Comparison of ENCODE assay signal across 1 cellular context in the genomic region with DNA sequence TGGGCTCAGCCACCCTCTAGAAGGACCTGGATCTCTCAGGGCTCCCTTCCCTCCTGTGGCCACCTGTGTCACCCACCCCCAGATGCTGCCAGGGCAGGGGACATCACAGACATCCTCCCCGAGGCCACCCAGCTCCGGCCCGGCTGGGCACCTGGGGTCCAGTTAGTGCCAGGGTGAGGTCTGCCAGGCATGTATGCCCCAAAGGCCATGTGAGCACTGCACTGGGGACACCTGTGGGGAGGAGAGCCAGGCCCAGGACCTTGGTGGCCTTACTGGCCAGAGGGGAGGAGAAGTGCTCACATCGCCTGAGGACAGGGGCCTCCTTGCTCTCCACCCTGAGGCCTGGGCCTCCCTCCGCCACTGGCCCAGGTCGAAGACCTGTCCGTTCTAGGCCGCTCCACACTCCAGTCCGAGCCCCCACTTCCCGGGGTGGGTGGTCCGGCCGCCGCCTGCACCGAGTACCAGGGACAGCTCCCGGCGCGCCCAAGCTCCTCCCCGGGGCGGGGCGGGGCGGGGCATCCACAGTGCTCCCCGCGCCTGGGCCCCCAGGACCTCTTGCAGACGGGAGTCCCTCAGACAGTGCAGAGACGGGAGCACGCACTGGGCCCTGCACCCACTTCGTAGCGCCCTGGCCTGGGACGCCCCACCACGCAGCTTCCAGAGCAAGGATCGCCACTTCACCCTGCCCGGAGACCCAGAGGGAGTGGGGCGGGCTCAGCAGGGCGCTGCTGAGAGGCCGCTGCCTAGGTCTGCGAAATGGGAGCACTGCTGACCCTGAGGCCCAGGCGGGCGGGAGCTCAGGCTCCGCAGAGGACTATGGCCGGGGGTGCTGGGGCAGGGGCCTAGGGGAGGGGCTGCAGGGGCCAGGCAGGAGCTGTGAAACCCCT.
A peak's percentile ranks its signal among the peaks of the same experiment; 100 is the strongest.
TF ChIP-seq lines count a peak whose summit lies in the region.

No MANE protein-coding gene starts in this region.

TF ChIP-seq in K562, 482 proteins besides CTCF, POLR2A, EP300 and RAD21 (continued from another document and continues in another):
- TF ChIP-seq JUN (IDR thresholded peaks at IDR 0.05; ENCODE audit: borderline replicate concordance, low read depth, low read length) (no peak), JUN (CRISPR knock-in tag; IDR thresholded peaks at IDR 0.05; ENCODE audit: borderline replicate concordance) (0 out of 2 replicates have a peak, but pooled peaks have one; percentile 72), MECOM (CRISPR knock-in tag; IDR thresholded peaks at IDR 0.05) (no peak), NR3C1 (CRISPR knock-in tag; IDR thresholded peaks at IDR 0.05) (peak; percentile 67; the same call in 1 of the 2 replicates), NR4A1 (CRISPR knock-in tag; IDR thresholded peaks at IDR 0.05) (no peak), NR4A1 (tag; IDR thresholded peaks at IDR 0.05) (0 out of 2 replicates have a peak, but pooled peaks have one; percentile 49), TFAM (CRISPR knock-in tag; conservative IDR thresholded peaks at IDR 0.05) (no peak), POLR2AphosphoS5 (IDR thresholded peaks at IDR 0.05; ENCODE audit: control insufficient read depth, insufficient read depth, low read depth, low read length) (no peak), NFATC3 (IDR thresholded peaks at IDR 0.05) (no peak), ZNF134 (CRISPR knock-in tag; conservative IDR thresholded peaks at IDR 0.05) (no peak), ZC3H4 (CRISPR knock-in tag; IDR thresholded peaks at IDR 0.05; ENCODE audit: borderline replicate concordance) (no peak), CBX3 (IDR thresholded peaks at IDR 0.05; ENCODE audit: borderline replicate concordance in 1 of 2, low read length in 2 of 2) (no peak), FOS (IDR thresholded peaks at IDR 0.05; ENCODE audit: extremely low read depth, insufficient read length) (no peak), ZNF583 (CRISPR knock-in tag; IDR thresholded peaks at IDR 0.05) (no peak), STAT5B (CRISPR knock-in tag; IDR thresholded peaks at IDR 0.05) (no peak), ZNF12 (CRISPR knock-in tag; IDR thresholded peaks at IDR 0.05) (0 out of 2 replicates have a peak, but pooled peaks have one; percentile 54), HSF4 (CRISPR knock-in tag; IDR thresholded peaks at IDR 0.05; ENCODE audit: borderline replicate concordance) (no peak), ZBTB1 (CRISPR knock-in tag; IDR thresholded peaks at IDR 0.05; ENCODE audit: borderline replicate concordance, low read depth) (peak; percentile 67; the same call in 1 of the 2 replicates), JUNB (CRISPR knock-in tag; conservative IDR thresholded peaks at IDR 0.05) (no peak), KHSRP (IDR thresholded peaks at IDR 0.05) (no peak), POLR2H (tag; IDR thresholded peaks at IDR 0.05; ENCODE audit: low read depth) (no peak), RB1 (IDR thresholded peaks at IDR 0.05; ENCODE audit: low read depth) (peak; percentile 53; the same call in 1 of the 2 replicates), TGIF2 (CRISPR knock-in tag; IDR thresholded peaks at IDR 0.05) (peak; percentile 93; the same call in 1 of the 2 replicates), SIN3B (IDR thresholded peaks at IDR 0.05; ENCODE audit: low read depth) (no peak), EHMT2 (IDR thresholded peaks at IDR 0.05) (peak; percentile 97), JUND (IDR thresholded peaks at IDR 0.05; ENCODE audit: borderline replicate concordance, low read depth, low read length) (no peak), JUND (tag; IDR thresholded peaks at IDR 0.05; ENCODE audit: borderline replicate concordance, low read depth, low read length) (no peak), ZNF124 (CRISPR knock-in tag; IDR thresholded peaks at IDR 0.05) (no peak), TAL1 (IDR thresholded peaks at IDR 0.05) (no peak), RHOXF2B (CRISPR knock-in tag; conservative IDR thresholded peaks at IDR 0.05) (no peak), SRSF9 (IDR thresholded peaks at IDR 0.05; ENCODE audit: borderline replicate concordance, low read depth, low read length) (no peak), NR2C1 (IDR thresholded peaks at IDR 0.05) (no peak), NR2C1 (tag; IDR thresholded peaks at IDR 0.05) (no peak), ZNF57 (CRISPR knock-in tag; IDR thresholded peaks at IDR 0.05) (no peak), ASH1L (IDR thresholded peaks at IDR 0.05; ENCODE audit: borderline replicate concordance, low read depth, partially characterized antibody) (no peak), SP1 (CRISPR knock-in tag; IDR thresholded peaks at IDR 0.05) (peak; percentile 65), ZBTB17 (CRISPR knock-in tag; IDR thresholded peaks at IDR 0.05) (no peak), RCOR1 (IDR thresholded peaks at IDR 0.05; ENCODE audit: borderline replicate concordance in 1 of 2, low read depth in 2 of 2, low read length in 2 of 2) (peak in 1 of 2 experiments; percentile 9; a peak in 1 of 4 replicates), NRF1 (conservative IDR thresholded peaks at IDR 0.05 in 1 of 2, IDR thresholded peaks at IDR 0.05 in 1 of 2) (peak in 1 of 2 experiments; percentile 34; a peak in 1 of 4 replicates), KAT7 (CRISPR knock-in tag; IDR thresholded peaks at IDR 0.05; ENCODE audit: borderline replicate concordance) (no peak), CBX2 (IDR thresholded peaks at IDR 0.05; ENCODE audit: insufficient read depth, low read length, poor library complexity, severe bottlenecking) (no peak), HNRNPUL1 (IDR thresholded peaks at IDR 0.05; ENCODE audit: low read length) (no peak), ZNF232 (CRISPR knock-in tag; IDR thresholded peaks at IDR 0.05) (no peak), ZBTB7A (IDR thresholded peaks at IDR 0.05; ENCODE audit: borderline replicate concordance, control insufficient read depth, low read depth, low read length) (peak; percentile 67; the same call in 1 of the 2 replicates), HNRNPLL (IDR thresholded peaks at IDR 0.05; ENCODE audit: low read depth, low read length, poor library complexity, severe bottlenecking) (no peak), KLF16 (IDR thresholded peaks at IDR 0.05) (no peak), FOXA3 (CRISPR knock-in tag; conservative IDR thresholded peaks at IDR 0.05 in 1 of 2, IDR thresholded peaks at IDR 0.05 in 1 of 2) (peak in 1 of 2 experiments; percentile 63; a peak in 1 of 4 replicates), MAFG (tag; conservative IDR thresholded peaks at IDR 0.05) (no peak)
- TF ChIP-seq, protein P1, sequence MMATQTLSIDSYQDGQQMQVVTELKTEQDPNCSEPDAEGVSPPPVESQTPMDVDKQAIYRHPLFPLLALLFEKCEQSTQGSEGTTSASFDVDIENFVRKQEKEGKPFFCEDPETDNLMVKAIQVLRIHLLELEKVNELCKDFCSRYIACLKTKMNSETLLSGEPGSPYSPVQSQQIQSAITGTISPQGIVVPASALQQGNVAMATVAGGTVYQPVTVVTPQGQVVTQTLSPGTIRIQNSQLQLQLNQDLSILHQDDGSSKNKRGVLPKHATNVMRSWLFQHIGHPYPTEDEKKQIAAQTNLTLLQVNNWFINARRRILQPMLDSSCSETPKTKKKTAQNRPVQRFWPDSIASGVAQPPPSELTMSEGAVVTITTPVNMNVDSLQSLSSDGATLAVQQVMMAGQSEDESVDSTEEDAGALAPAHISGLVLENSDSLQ (IDR thresholded peaks at IDR 0.05), result no peak
- TF ChIP-seq, protein P2, sequence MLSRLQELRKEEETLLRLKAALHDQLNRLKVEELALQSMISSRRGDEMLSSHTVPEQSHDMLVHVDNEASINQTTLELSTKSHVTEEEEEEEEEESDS (CRISPR knock-in tag; IDR thresholded peaks at IDR 0.05), result no peak
- TF ChIP-seq, protein P3, sequence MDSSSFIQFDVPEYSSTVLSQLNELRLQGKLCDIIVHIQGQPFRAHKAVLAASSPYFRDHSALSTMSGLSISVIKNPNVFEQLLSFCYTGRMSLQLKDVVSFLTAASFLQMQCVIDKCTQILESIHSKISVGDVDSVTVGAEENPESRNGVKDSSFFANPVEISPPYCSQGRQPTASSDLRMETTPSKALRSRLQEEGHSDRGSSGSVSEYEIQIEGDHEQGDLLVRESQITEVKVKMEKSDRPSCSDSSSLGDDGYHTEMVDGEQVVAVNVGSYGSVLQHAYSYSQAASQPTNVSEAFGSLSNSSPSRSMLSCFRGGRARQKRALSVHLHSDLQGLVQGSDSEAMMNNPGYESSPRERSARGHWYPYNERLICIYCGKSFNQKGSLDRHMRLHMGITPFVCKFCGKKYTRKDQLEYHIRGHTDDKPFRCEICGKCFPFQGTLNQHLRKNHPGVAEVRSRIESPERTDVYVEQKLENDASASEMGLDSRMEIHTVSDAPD (CRISPR knock-in tag; IDR thresholded peaks at IDR 0.05), result no peak
- TF ChIP-seq, protein P4, sequence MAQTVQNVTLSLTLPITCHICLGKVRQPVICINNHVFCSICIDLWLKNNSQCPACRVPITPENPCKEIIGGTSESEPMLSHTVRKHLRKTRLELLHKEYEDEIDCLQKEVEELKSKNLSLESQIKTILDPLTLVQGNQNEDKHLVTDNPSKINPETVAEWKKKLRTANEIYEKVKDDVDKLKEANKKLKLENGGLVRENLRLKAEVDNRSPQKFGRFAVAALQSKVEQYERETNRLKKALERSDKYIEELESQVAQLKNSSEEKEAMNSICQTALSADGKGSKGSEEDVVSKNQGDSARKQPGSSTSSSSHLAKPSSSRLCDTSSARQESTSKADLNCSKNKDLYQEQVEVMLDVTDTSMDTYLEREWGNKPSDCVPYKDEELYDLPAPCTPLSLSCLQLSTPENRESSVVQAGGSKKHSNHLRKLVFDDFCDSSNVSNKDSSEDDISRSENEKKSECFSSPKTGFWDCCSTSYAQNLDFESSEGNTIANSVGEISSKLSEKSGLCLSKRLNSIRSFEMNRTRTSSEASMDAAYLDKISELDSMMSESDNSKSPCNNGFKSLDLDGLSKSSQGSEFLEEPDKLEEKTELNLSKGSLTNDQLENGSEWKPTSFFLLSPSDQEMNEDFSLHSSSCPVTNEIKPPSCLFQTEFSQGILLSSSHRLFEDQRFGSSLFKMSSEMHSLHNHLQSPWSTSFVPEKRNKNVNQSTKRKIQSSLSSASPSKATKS (CRISPR knock-in tag; IDR thresholded peaks at IDR 0.05), result no peak
- TF ChIP-seq, protein P5, sequence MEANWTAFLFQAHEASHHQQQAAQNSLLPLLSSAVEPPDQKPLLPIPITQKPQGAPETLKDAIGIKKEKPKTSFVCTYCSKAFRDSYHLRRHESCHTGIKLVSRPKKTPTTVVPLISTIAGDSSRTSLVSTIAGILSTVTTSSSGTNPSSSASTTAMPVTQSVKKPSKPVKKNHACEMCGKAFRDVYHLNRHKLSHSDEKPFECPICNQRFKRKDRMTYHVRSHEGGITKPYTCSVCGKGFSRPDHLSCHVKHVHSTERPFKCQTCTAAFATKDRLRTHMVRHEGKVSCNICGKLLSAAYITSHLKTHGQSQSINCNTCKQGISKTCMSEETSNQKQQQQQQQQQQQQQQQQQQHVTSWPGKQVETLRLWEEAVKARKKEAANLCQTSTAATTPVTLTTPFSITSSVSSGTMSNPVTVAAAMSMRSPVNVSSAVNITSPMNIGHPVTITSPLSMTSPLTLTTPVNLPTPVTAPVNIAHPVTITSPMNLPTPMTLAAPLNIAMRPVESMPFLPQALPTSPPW (CRISPR knock-in tag; IDR thresholded peaks at IDR 0.05), result no peak
- TF ChIP-seq, protein P6, sequence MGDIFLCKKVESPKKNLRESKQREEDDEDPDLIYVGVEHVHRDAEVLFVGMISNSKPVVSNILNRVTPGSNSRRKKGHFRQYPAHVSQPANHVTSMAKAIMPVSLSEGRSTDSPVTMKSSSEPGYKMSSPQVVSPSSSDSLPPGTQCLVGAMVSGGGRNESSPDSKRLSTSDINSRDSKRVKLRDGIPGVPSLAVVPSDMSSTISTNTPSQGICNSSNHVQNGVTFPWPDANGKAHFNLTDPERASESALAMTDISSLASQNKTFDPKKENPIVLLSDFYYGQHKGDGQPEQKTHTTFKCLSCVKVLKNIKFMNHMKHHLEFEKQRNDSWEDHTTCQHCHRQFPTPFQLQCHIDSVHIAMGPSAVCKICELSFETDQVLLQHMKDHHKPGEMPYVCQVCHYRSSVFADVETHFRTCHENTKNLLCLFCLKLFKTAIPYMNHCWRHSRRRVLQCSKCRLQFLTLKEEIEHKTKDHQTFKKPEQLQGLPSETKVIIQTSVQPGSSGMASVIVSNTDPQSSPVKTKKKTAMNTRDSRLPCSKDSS (IDR thresholded peaks at IDR 0.05; ENCODE audit: low read depth, partially characterized antibody), result no peak
- TF ChIP-seq, protein P7, sequence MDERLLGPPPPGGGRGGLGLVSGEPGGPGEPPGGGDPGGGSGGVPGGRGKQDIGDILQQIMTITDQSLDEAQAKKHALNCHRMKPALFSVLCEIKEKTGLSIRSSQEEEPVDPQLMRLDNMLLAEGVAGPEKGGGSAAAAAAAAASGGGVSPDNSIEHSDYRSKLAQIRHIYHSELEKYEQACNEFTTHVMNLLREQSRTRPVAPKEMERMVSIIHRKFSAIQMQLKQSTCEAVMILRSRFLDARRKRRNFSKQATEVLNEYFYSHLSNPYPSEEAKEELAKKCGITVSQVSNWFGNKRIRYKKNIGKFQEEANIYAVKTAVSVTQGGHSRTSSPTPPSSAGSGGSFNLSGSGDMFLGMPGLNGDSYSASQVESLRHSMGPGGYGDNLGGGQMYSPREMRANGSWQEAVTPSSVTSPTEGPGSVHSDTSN (CRISPR knock-in tag; IDR thresholded peaks at IDR 0.05; ENCODE audit: low read depth), result no peak
- TF ChIP-seq, protein P7 (tag; conservative IDR thresholded peaks at IDR 0.05; ENCODE audit: low read depth), result no peak
- TF ChIP-seq, protein P8, sequence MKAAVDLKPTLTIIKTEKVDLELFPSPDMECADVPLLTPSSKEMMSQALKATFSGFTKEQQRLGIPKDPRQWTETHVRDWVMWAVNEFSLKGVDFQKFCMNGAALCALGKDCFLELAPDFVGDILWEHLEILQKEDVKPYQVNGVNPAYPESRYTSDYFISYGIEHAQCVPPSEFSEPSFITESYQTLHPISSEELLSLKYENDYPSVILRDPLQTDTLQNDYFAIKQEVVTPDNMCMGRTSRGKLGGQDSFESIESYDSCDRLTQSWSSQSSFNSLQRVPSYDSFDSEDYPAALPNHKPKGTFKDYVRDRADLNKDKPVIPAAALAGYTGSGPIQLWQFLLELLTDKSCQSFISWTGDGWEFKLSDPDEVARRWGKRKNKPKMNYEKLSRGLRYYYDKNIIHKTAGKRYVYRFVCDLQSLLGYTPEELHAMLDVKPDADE (conservative IDR thresholded peaks at IDR 0.05; ENCODE audit: control insufficient read depth, low read depth, low read length), result no peak
- TF ChIP-seq, protein P9, sequence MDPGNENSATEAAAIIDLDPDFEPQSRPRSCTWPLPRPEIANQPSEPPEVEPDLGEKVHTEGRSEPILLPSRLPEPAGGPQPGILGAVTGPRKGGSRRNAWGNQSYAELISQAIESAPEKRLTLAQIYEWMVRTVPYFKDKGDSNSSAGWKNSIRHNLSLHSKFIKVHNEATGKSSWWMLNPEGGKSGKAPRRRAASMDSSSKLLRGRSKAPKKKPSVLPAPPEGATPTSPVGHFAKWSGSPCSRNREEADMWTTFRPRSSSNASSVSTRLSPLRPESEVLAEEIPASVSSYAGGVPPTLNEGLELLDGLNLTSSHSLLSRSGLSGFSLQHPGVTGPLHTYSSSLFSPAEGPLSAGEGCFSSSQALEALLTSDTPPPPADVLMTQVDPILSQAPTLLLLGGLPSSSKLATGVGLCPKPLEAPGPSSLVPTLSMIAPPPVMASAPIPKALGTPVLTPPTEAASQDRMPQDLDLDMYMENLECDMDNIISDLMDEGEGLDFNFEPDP (CRISPR knock-in tag; IDR thresholded peaks at IDR 0.05), result no peak
